Comparison of ENCODE assay signal across 1 cellular context in the genomic region with DNA sequence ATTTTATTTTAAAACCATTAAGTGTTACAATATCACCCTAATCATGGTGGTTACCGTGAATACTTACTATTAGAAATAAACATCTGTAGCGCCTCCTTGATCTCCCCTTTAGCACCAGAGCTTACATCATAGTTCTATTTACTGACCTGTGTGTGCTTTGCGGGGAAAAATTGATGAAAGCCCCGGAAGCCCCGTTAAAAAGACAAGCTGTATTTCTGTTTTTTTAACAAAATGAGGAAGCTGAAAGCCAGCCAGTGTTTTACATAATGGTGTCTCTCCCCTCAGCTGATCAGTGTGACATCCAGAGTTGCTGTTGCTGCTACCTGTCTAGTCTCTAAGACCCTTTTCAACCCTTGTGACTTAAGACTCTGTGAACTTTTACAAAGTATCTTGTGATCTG.
TF ChIP-seq lines count a peak whose summit lies in the region.

No MANE protein-coding gene starts in this region.

TF ChIP-seq in HepG2, 621 proteins besides CTCF, POLR2A, EP300 and RAD21 (continued from another document and continues in another):
- no peak for TF ChIP-seq AFF4 (CRISPR knock-in tag; IDR thresholded peaks at IDR 0.05)
- TF ChIP-seq, protein P1, sequence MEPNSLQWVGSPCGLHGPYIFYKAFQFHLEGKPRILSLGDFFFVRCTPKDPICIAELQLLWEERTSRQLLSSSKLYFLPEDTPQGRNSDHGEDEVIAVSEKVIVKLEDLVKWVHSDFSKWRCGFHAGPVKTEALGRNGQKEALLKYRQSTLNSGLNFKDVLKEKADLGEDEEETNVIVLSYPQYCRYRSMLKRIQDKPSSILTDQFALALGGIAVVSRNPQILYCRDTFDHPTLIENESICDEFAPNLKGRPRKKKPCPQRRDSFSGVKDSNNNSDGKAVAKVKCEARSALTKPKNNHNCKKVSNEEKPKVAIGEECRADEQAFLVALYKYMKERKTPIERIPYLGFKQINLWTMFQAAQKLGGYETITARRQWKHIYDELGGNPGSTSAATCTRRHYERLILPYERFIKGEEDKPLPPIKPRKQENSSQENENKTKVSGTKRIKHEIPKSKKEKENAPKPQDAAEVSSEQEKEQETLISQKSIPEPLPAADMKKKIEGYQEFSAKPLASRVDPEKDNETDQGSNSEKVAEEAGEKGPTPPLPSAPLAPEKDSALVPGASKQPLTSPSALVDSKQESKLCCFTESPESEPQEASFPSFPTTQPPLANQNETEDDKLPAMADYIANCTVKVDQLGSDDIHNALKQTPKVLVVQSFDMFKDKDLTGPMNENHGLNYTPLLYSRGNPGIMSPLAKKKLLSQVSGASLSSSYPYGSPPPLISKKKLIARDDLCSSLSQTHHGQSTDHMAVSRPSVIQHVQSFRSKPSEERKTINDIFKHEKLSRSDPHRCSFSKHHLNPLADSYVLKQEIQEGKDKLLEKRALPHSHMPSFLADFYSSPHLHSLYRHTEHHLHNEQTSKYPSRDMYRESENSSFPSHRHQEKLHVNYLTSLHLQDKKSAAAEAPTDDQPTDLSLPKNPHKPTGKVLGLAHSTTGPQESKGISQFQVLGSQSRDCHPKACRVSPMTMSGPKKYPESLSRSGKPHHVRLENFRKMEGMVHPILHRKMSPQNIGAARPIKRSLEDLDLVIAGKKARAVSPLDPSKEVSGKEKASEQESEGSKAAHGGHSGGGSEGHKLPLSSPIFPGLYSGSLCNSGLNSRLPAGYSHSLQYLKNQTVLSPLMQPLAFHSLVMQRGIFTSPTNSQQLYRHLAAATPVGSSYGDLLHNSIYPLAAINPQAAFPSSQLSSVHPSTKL (CRISPR knock-in tag; IDR thresholded peaks at IDR 0.05), result peak; percentile 45; the same call in 1 of the 2 replicates
- TF ChIP-seq BCL6 (CRISPR knock-in tag; IDR thresholded peaks at IDR 0.05), result peak; percentile 60
- TF ChIP-seq MYNN (CRISPR knock-in tag; IDR thresholded peaks at IDR 0.05; ENCODE audit: low read depth), result no peak
- no peak for TF ChIP-seq ZNF446 (CRISPR knock-in tag; IDR thresholded peaks at IDR 0.05)
- peak; percentile 61; the same call in 1 of the 2 replicates for TF ChIP-seq ETV5 (CRISPR knock-in tag; IDR thresholded peaks at IDR 0.05; ENCODE audit: borderline replicate concordance)
- TF ChIP-seq ZGPAT (CRISPR knock-in tag; IDR thresholded peaks at IDR 0.05), result peak; percentile 31; the same call in 1 of the 2 replicates
- no peak for TF ChIP-seq JUN (CRISPR knock-in tag; IDR thresholded peaks at IDR 0.05)
- no peak for TF ChIP-seq ARID4A (CRISPR knock-in tag; IDR thresholded peaks at IDR 0.05; ENCODE audit: borderline replicate concordance)
- no peak for TF ChIP-seq ZNF205 (CRISPR knock-in tag; IDR thresholded peaks at IDR 0.05)
- no peak for TF ChIP-seq ZNF607 (CRISPR knock-in tag; IDR thresholded peaks at IDR 0.05; ENCODE audit: borderline replicate concordance)
- TF ChIP-seq, protein P2, sequence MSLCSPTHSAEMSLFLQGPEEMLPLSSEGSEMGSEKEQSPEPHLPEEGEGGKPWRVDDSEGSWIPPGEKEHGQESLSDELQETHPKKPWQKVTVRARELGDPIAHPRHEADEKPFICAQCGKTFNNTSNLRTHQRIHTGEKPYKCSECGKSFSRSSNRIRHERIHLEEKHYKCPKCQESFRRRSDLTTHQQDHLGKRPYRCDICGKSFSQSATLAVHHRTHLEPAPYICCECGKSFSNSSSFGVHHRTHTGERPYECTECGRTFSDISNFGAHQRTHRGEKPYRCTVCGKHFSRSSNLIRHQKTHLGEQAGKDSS (CRISPR knock-in tag; IDR thresholded peaks at IDR 0.05; ENCODE audit: borderline replicate concordance, low read depth), result no peak
- TF ChIP-seq ZNF510 (CRISPR knock-in tag; IDR thresholded peaks at IDR 0.05; ENCODE audit: low read depth), result no peak
- TF ChIP-seq ZNF850 (CRISPR knock-in tag; conservative IDR thresholded peaks at IDR 0.05), result no peak
- TF ChIP-seq WIZ (CRISPR knock-in tag; IDR thresholded peaks at IDR 0.05), result no peak
- TF ChIP-seq ELF3 (CRISPR knock-in tag; IDR thresholded peaks at IDR 0.05), result peak; percentile 77
- TF ChIP-seq FOXP1 (IDR thresholded peaks at IDR 0.05), result no peak
- peak; percentile 10; the same call in 1 of the 2 replicates for TF ChIP-seq FOXP1 (CRISPR knock-in tag; IDR thresholded peaks at IDR 0.05)
- TF ChIP-seq NFIC (IDR thresholded peaks at IDR 0.05; ENCODE audit: low read length), result peak; percentile 56; the same call in 1 of the 2 replicates
- TF ChIP-seq KLF15 (CRISPR knock-in tag; IDR thresholded peaks at IDR 0.05; ENCODE audit: borderline replicate concordance), result no peak
- TF ChIP-seq CHCHD3 (CRISPR knock-in tag; IDR thresholded peaks at IDR 0.05), result no peak
- no peak for TF ChIP-seq ZNF768 (CRISPR knock-in tag; IDR thresholded peaks at IDR 0.05)
- TF ChIP-seq ZNF501 (CRISPR knock-in tag; IDR thresholded peaks at IDR 0.05), result no peak
- peak; percentile 20; the same call in 1 of the 2 replicates for TF ChIP-seq SALL1 (CRISPR knock-in tag; IDR thresholded peaks at IDR 0.05)
- TF ChIP-seq, protein P3, sequence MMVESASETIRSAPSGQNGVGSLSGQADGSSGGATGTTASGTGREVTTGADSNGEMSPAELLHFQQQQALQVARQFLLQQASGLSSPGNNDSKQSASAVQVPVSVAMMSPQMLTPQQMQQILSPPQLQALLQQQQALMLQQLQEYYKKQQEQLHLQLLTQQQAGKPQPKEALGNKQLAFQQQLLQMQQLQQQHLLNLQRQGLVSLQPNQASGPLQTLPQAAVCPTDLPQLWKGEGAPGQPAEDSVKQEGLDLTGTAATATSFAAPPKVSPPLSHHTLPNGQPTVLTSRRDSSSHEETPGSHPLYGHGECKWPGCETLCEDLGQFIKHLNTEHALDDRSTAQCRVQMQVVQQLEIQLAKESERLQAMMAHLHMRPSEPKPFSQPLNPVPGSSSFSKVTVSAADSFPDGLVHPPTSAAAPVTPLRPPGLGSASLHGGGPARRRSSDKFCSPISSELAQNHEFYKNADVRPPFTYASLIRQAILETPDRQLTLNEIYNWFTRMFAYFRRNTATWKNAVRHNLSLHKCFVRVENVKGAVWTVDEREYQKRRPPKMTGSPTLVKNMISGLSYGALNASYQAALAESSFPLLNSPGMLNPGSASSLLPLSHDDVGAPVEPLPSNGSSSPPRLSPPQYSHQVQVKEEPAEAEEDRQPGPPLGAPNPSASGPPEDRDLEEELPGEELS (CRISPR knock-in tag; IDR thresholded peaks at IDR 0.05), result peak; percentile 41; the same call in 1 of the 2 replicates
- no peak for TF ChIP-seq ZMYM4 (CRISPR knock-in tag; IDR thresholded peaks at IDR 0.05)
- TF ChIP-seq, protein P4, sequence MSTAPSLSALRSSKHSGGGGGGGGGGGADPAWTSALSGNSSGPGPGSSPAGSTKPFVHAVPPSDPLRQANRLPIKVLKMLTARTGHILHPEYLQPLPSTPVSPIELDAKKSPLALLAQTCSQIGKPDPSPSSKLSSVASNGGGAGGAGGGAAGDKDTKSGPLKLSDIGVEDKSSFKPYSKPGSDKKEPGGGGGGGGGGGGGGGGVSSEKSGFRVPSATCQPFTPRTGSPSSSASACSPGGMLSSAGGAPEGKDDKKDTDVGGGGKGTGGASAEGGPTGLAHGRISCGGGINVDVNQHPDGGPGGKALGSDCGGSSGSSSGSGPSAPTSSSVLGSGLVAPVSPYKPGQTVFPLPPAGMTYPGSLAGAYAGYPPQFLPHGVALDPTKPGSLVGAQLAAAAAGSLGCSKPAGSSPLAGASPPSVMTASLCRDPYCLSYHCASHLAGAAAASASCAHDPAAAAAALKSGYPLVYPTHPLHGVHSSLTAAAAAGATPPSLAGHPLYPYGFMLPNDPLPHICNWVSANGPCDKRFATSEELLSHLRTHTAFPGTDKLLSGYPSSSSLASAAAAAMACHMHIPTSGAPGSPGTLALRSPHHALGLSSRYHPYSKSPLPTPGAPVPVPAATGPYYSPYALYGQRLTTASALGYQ (CRISPR knock-in tag; IDR thresholded peaks at IDR 0.05), result no peak
- TF ChIP-seq ZNF891 (CRISPR knock-in tag; IDR thresholded peaks at IDR 0.05), result no peak
- TF ChIP-seq, protein P5, sequence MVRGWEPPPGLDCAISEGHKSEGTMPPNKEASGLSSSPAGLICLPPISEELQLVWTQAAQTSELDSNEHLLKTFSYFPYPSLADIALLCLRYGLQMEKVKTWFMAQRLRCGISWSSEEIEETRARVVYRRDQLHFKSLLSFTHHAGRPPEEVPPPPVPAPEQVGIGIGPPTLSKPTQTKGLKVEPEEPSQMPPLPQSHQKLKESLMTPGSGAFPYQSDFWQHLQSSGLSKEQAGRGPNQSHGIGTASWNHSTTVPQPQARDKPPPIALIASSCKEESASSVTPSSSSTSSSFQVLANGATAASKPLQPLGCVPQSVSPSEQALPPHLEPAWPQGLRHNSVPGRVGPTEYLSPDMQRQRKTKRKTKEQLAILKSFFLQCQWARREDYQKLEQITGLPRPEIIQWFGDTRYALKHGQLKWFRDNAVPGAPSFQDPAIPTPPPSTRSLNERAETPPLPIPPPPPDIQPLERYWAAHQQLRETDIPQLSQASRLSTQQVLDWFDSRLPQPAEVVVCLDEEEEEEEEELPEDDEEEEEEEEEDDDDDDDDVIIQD (CRISPR knock-in tag; IDR thresholded peaks at IDR 0.05; ENCODE audit: low read depth), result peak; percentile 18; the same call in 1 of the 2 replicates
- TF ChIP-seq ZNF772 (CRISPR knock-in tag; IDR thresholded peaks at IDR 0.05), result no peak
- TF ChIP-seq FOXA3 (CRISPR knock-in tag; IDR thresholded peaks at IDR 0.05), result peak; percentile 67; the same call in 1 of the 2 replicates
- TF ChIP-seq ZNF33B (CRISPR knock-in tag; IDR thresholded peaks at IDR 0.05), result no peak
- TF ChIP-seq SOX5 (CRISPR knock-in tag; IDR thresholded peaks at IDR 0.05; ENCODE audit: borderline replicate concordance), result peak; percentile 38; the same call in 1 of the 2 replicates
- TF ChIP-seq CEBPG (CRISPR knock-in tag; IDR thresholded peaks at IDR 0.05), result peak; percentile 41; the same call in 1 of the 2 replicates
- no peak for TF ChIP-seq ZNF337 (CRISPR knock-in tag; IDR thresholded peaks at IDR 0.05; ENCODE audit: borderline replicate concordance, low read depth)
- peak; percentile 76 for TF ChIP-seq GATAD2A (CRISPR knock-in tag; IDR thresholded peaks at IDR 0.05)
- no peak for TF ChIP-seq ZNF101 (CRISPR knock-in tag; IDR thresholded peaks at IDR 0.05; ENCODE audit: borderline replicate concordance, low read depth)
- TF ChIP-seq GTF3A (CRISPR knock-in tag; conservative IDR thresholded peaks at IDR 0.05), result no peak
- TF ChIP-seq ZNF577 (CRISPR knock-in tag; IDR thresholded peaks at IDR 0.05; ENCODE audit: borderline replicate concordance, low read depth), result no peak
- peak; percentile 38; the same call in 1 of the 2 replicates for TF ChIP-seq NCOA2 (CRISPR knock-in tag; IDR thresholded peaks at IDR 0.05)
- no peak for TF ChIP-seq MTA3 (CRISPR knock-in tag; IDR thresholded peaks at IDR 0.05)
- no peak for TF ChIP-seq SATB2 (CRISPR knock-in tag; IDR thresholded peaks at IDR 0.05)
- TF ChIP-seq RXRB (CRISPR knock-in tag; IDR thresholded peaks at IDR 0.05; ENCODE audit: borderline replicate concordance), result peak; percentile 29; the same call in 1 of the 2 replicates
